16 cellular contexts compared by ENCODE assay signal in genomic region chr9:130599625-130600024, GRCh38.
"Had no signal": no experiment of that assay in that cellular context is flagged by ENCODE, and none has a peak within 500 bp of the region (broad histone marks: within the 10 kb centered on the region; RNA-seq: fewer than 3 reads in every experiment).

No MANE protein-coding gene starts in this region.

- H3K9me3 Mint-ChIP-seq: activated naive CD8-positive, alpha-beta T cell treated with anti-CD3 and anti-CD28 coated beads, Interleukin-2, amount 10 ng/mL, durations not matched to agents 7 days and 5 days; activated T-cell treated with anti-CD3 and anti-CD28 coated beads, Interleukin-2, amount 50 U/mL, for 4 hours; natural killer cell had no signal

- H3K4me3 ChIP-seq: hepatocyte, mucosa of descending colon, prostate gland, sigmoid colon, upper lobe of right lung had no signal

- H3K36me3 ChIP-seq: prostate gland had no signal

- H3K4me1 Mint-ChIP-seq: activated naive CD8-positive, alpha-beta T cell treated with anti-CD3 and anti-CD28 coated beads, Interleukin-2, amount 10 ng/mL, durations not matched to agents 7 days and 5 days had no signal

- DNase-seq: activated CD4-positive, alpha-beta T cell treated with anti-CD3 and anti-CD28 coated beads, Interleukin-2, amount 50 U/mL, for 4 hours; activated effector memory CD4-positive, alpha-beta T cell treated with anti-CD3 and anti-CD28 coated beads, Interleukin-2, amount 50 U/mL, for 16 hours; activated naive CD8-positive, alpha-beta T cell treated with anti-CD3 and anti-CD28 coated beads, Interleukin-2, amount 10 ng/mL, durations not matched to agents 7 days and 5 days; activated T-cell treated with anti-CD3 and anti-CD28 coated beads, Interleukin-2, amount 50 U/mL, for 4 hours; anterior cingulate cortex; left colon; mucosa of descending colon; natural killer cell; occipital lobe; sigmoid colon; stimulated activated CD4-positive, alpha-beta T cell treated with anti-CD3 and anti-CD28 coated beads, Interleukin-2, amount 100 ng/mL, for 24 hours; stimulated activated naive CD4-positive, alpha-beta T cell treated with Interleukin-2 at 50 U/mL for 16 hours; upper lobe of right lung had no signal

- H3K4me3 Mint-ChIP-seq: activated naive CD8-positive, alpha-beta T cell treated with anti-CD3 and anti-CD28 coated beads, Interleukin-2, amount 10 ng/mL, durations not matched to agents 7 days and 5 days; activated T-cell treated with anti-CD3 and anti-CD28 coated beads, Interleukin-2, amount 50 U/mL, for 4 hours; natural killer cell had no signal

- H3K9me3 ChIP-seq: mucosa of descending colon, prostate gland, sigmoid colon, upper lobe of right lung had no signal

- ATAC-seq: activated CD4-positive, CD25-positive, alpha-beta regulatory T cell treated with anti-CD3 and anti-CD28 coated beads, Interleukin-2, amount 50 U/mL, for 24 hours; activated T-cell treated with anti-CD3 and anti-CD28 coated beads, Interleukin-2, amount 50 U/mL, for 4 hours; left colon; mucosa of descending colon; natural killer cell; upper lobe of right lung had no signal

- H3K27me3 Mint-ChIP-seq: activated naive CD8-positive, alpha-beta T cell treated with anti-CD3 and anti-CD28 coated beads, Interleukin-2, amount 10 ng/mL, durations not matched to agents 7 days and 5 days had no signal

- H3K27ac ChIP-seq: hepatocyte, prostate gland, sigmoid colon, upper lobe of right lung had no signal

- H3K27ac Mint-ChIP-seq: activated naive CD8-positive, alpha-beta T cell treated with anti-CD3 and anti-CD28 coated beads, Interleukin-2, amount 10 ng/mL, durations not matched to agents 7 days and 5 days had no signal

- H3K4me2 ChIP-seq: hepatocyte had no signal

- H3K27me3 ChIP-seq: hepatocyte, sigmoid colon, upper lobe of right lung had no signal

- H3K4me1 ChIP-seq: prostate gland, sigmoid colon, upper lobe of right lung had no signal
